8 cellular contexts compared by ENCODE assay signal in genomic region chr3:4986175-4986610, GRCh38. TPM values are rescaled to one million over a fixed set of nuclear protein-coding genes. Genes with fewer than 3 reads are reported as not detected.
A peak's percentile ranks its signal among the peaks of the same experiment; 100 is the strongest.
DNase-seq lines count a peak whose midpoint lies in the region; ATAC-seq and TF ChIP-seq lines count a peak whose summit lies in the region.

No MANE protein-coding gene starts in this region.

- H3K27me3 ChIP-seq in skeletal muscle tissue (ENCODE audit: control insufficient read depth in 3 of 3, insufficient read depth in 3 of 3, low read length in 3 of 3), result no peaks in the 10 kb centered on the region

- H3K36me3 ChIP-seq in HEK293 (ENCODE audit: control insufficient read depth in 2 of 2, insufficient read depth in 1 of 2, low read length in 2 of 2), result peaks cover 8 to 34% of the 10 kb centered on the region in 2 experiments; a peak in 2 of 3 replicates
- H3K36me3 ChIP-seq in skeletal muscle tissue (ENCODE audit: control insufficient read depth in 3 of 3, insufficient read depth in 3 of 3, low read length in 3 of 3), result peaks cover 26 to 31% (median 27%) of the 10 kb centered on the region in 3 donors

- H3K4me1 Mint-ChIP-seq in WTC11 (peaks cover 54% of the 10 kb centered on the region), glutamatergic neuron (ENCODE audit: low read depth, unreplicated experiment) (peaks cover 7% of the 10 kb centered on the region)

- no peaks in the 10 kb centered on the region; the same call in 1 of the 2 replicates for H3K27me3 Mint-ChIP-seq in WTC11 (ENCODE audit: low read depth)
- H3K27me3 Mint-ChIP-seq in glutamatergic neuron (ENCODE audit: unreplicated experiment), result peaks cover 3% of the 10 kb centered on the region

- no peak overlapping the region for H3K4me3 ChIP-seq in HEK293 (ENCODE audit: low read depth, low read length)
- H3K4me3 ChIP-seq in skeletal muscle tissue (ENCODE audit: low read length in 3 of 3), result peak overlapping the region; percentile 44 to 72 (median 68)

- ATAC-seq in WTC11 (no peak), GM18868 (IDR thresholded peaks at IDR 0.05; ENCODE audit: unreplicated experiment) (no peak), HG03159 (IDR thresholded peaks at IDR 0.05; ENCODE audit: unreplicated experiment) (no peak)

- TF ChIP-seq CTCF in HEK293 (tag by site-specific recombination; IDR thresholded peaks at IDR 0.05), result no peak
- no peak for TF ChIP-seq CTCF in WTC11 (IDR thresholded peaks at IDR 0.05)
- no peak for TF ChIP-seq CTCF in glutamatergic neuron (IDR thresholded peaks at IDR 0.05; ENCODE audit: partially characterized antibody, unreplicated experiment)
- TF ChIP-seq CTCF in GM20000 (IDR thresholded peaks at IDR 0.05; ENCODE audit: extremely low read depth, missing control alignments), result no peak

- H3K9ac ChIP-seq in skeletal muscle tissue (ENCODE audit: low read depth in 1 of 3, low read length in 3 of 3), result peak overlapping the region; percentile 91 to 98 (median 95)

- CTCF ChIA-PET in HEK293 (lab: Yijun Ruan, JAX) (interaction anchor here (0.6 to 12.6 kb wide), 10 partner anchors 9 to 275 kb away, joined by 3 to 94 read pairs (median 4); no protein-coding TSS in a partner anchor), WTC11 (lab: Charles Lee) (interaction anchor here (0.7 to 2.2 kb wide), 5 partner anchors 9 to 275 kb away, joined by 3 to 23 read pairs (median 6); no protein-coding TSS in a partner anchor)

- DNase-seq in WTC11 (ENCODE audit: low spot score) (no peak), glutamatergic neuron (no peak), mucosa of gallbladder (ENCODE audit: low spot score) (no peak), GM20000 (ENCODE audit: low spot score) (no peak)

- H3K27ac Mint-ChIP-seq in WTC11, result peak overlapping the region; percentile 71
- peak overlapping the region; percentile 17 for H3K27ac Mint-ChIP-seq in glutamatergic neuron (ENCODE audit: unreplicated experiment)

- peak overlapping the region; percentile 65 for H3K4me3 Mint-ChIP-seq in WTC11
- peak overlapping the region; percentile 73 for H3K4me3 Mint-ChIP-seq in glutamatergic neuron (ENCODE audit: unreplicated experiment)

- H3K9me3 ChIP-seq in HEK293 (ENCODE audit: control insufficient read depth, insufficient read depth, low read depth, low read length) (no peaks in the 10 kb centered on the region), skeletal muscle tissue (ENCODE audit: control insufficient read depth in 3 of 3, low read length in 3 of 3) (no peaks in the 10 kb centered on the region)

- H3K36me3 Mint-ChIP-seq in WTC11, result peaks cover 25% of the 10 kb centered on the region
- no peaks in the 10 kb centered on the region for H3K36me3 Mint-ChIP-seq in glutamatergic neuron (ENCODE audit: unreplicated experiment)

- H3K27ac ChIP-seq in HEK293 (ENCODE audit: extremely low read depth, low read depth, low read length) (peak overlapping the region; percentile 95), skeletal muscle tissue (ENCODE audit: low read depth, low read length) (peak overlapping the region; percentile 98)

- no peaks in the 10 kb centered on the region for H3K9me3 Mint-ChIP-seq in WTC11
- H3K9me3 Mint-ChIP-seq in glutamatergic neuron (ENCODE audit: unreplicated experiment), result no peaks in the 10 kb centered on the region

- H3K4me1 ChIP-seq in HEK293 (ENCODE audit: control insufficient read depth, insufficient read depth, low read length) (peaks cover 29% of the 10 kb centered on the region), skeletal muscle tissue (ENCODE audit: control insufficient read depth in 3 of 3, insufficient read depth in 3 of 3, low read length in 3 of 3) (peaks cover 60 to 73% (median 69%) of the 10 kb centered on the region in 3 donors)

- POLR2A ChIA-PET in HEK293 (lab: Yijun Ruan, JAX) (interaction anchor here (0.7 to 11.7 kb wide), 15 partner anchors 9 to 203 kb away, joined by 3 to 332 read pairs (median 6); partner anchors contain the start of gene BHLHE40), WTC11 (lab: Charles Lee) (interaction anchor here (1.0 to 1.3 kb wide), 2 partner anchors 7 to 13 kb away, joined by 3 to 7 read pairs; partner anchors contain the start of gene BHLHE40)

TF ChIP-seq in HEK293, 187 proteins besides CTCF, POLR2A, EP300 and RAD21:
- no peak for TF ChIP-seq ZNF510 (tag by site-specific recombination; IDR thresholded peaks at IDR 0.05; ENCODE audit: insufficient replicate concordance)
- TF ChIP-seq ZNF449 (tag by site-specific recombination; IDR thresholded peaks at IDR 0.05), result peak; percentile 88; the same call in 1 of the 2 replicates

TF ChIP-seq in WTC11, 78 proteins besides CTCF, POLR2A, EP300 and RAD21:
- TF ChIP-seq SMAD3 (CRISPR knock-in tag; IDR thresholded peaks at IDR 0.05; ENCODE audit: borderline replicate concordance), result no peak
- TF ChIP-seq USF1 (CRISPR knock-in tag; IDR thresholded peaks at IDR 0.05), result no peak
- TF ChIP-seq GTF2I (CRISPR knock-in tag; conservative IDR thresholded peaks at IDR 0.05), result no peak
- TF ChIP-seq FOXJ3 (CRISPR knock-in tag; IDR thresholded peaks at IDR 0.05; ENCODE audit: borderline replicate concordance), result no peak
- no peak for TF ChIP-seq RORB (CRISPR knock-in tag; IDR thresholded peaks at IDR 0.05)
- no peak for TF ChIP-seq USF2 (CRISPR knock-in tag; IDR thresholded peaks at IDR 0.05)
- TF ChIP-seq ZNF671 (CRISPR knock-in tag; IDR thresholded peaks at IDR 0.05), result no peak

RNA-seq across cellular contexts. Expression of gene BHLHE40, which starts 7.0 kb away (rescaled TPM):
- total RNA-seq in WTC11 (2021) (5.7 to 9.1 TPM (median 7.5 TPM) in 3 replicates), glutamatergic neuron (ENCODE audit: unreplicated experiment) (0.22 TPM), skeletal muscle tissue (11.0 TPM), mucosa of gallbladder (56.5 TPM)
